In the genomic region with DNA sequence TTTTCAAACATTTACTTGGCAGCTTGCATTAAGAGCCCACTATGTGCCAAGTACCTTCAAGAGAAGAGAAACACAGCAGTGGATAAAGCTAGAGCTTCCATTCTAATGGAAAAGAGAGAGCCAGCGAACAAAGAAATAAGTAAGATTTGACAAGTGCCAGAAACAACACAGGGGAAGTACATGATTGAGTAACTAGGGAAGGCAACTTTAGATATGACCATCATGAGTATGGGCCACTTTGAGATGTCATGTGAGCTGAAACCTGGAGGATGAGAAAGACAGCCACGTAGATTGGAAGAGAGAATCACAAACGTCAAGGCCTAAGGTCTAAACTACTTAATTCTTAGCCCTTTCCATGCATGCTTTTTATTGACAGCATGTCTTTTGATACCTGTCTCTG, we compare ENCODE assay signal across 30 cellular contexts.
DNase-seq lines count a peak whose midpoint lies in the region; ATAC-seq and TF ChIP-seq lines count a peak whose summit lies in the region.
"Had no signal": no experiment of that assay in that cellular context is flagged by ENCODE, and none has a peak within 500 bp of the region (broad histone marks: within the 10 kb centered on the region; RNA-seq: fewer than 3 reads in every experiment).

No MANE protein-coding gene starts in this region.

- H2AFZ ChIP-seq in GM23338, result no peak overlapping the region
- H2AFZ ChIP-seq: parathyroid adenoma, PC-9 had no signal

- no peaks in the 10 kb centered on the region for H4K20me1 ChIP-seq in GM23338 (replicated peaks; ENCODE audit: insufficient read depth)
- H4K20me1 ChIP-seq: BLaER1 treated with 17β-estradiol and CSF1 and Interleukin-3, amounts not matched to agents 10 nM and 100 nM had no signal

- H3K4me1 ChIP-seq in GM23338 (ENCODE audit: insufficient read depth), result peaks cover 38% of the 10 kb centered on the region
- peaks cover 0 to 17% (median 3%) of the 10 kb centered on the region in 4 donors for H3K4me1 ChIP-seq in sigmoid colon
- H3K4me1 ChIP-seq: colonic mucosa, right atrium auricular region, stomach had no signal

- H3K9me3 ChIP-seq in sigmoid colon, result no peaks in the 10 kb centered on the region
- H3K9me3 ChIP-seq: BLaER1 treated with 17β-estradiol and CSF1 and Interleukin-3, amounts not matched to agents 10 nM and 100 nM; colonic mucosa; right atrium auricular region; stomach had no signal

- DNase-seq in GM23338 (ENCODE audit: low spot score) (no peak), amniotic epithelial cell (ENCODE audit: low read depth) (peak; percentile 53), sigmoid colon (no peak), A172 (ENCODE audit: low spot score) (no peak), NCI-H2107 treated with DMSO at 0.1 percent for 48 hours (lab: John Stamatoyannopoulos, UW; ENCODE audit: unreplicated experiment) (no peak), T1000 (lab: John Stamatoyannopoulos, UW) (no peak)
- DNase-seq: colonic mucosa; COR-L47; effector CD4-positive, alpha-beta T cell; GOT3; immature natural killer cell; KG1; left colon; NCI-H1417; NCI-H2081; NCI-H2227 treated with DMSO at 0.1 percent for 48 hours; NK-92 treated with Interleukin-12 subunit alpha and Interleukin-12 subunit beta, amount 100 ng/mL, for 24 hours; PC-9; stimulated activated CD4-positive, alpha-beta T cell treated with anti-CD3 and anti-CD28 coated beads, Interleukin-1b, Interleukin-23, amount 100 ng/mL, for 48 hours; stimulated activated CD8-positive, alpha-beta memory T cell treated with anti-CD3 and anti-CD28 coated beads, Interleukin-4, amount 100 ng/mL, for 48 hours; stomach had no signal

- H3K27ac ChIP-seq in GM23338 (ENCODE audit: low read depth) (peak overlapping the region; percentile 45; the same call in 1 of the 2 replicates), sigmoid colon (peak overlapping the region in 3 of 4 donors; percentile 1 to 52 (median 22))
- H3K27ac ChIP-seq: colonic mucosa, HL-60, parathyroid adenoma, PC-9, right atrium auricular region, SK-N-MC, stomach had no signal

- no peaks in the 10 kb centered on the region for H3K9me2 ChIP-seq in GM23338 (ENCODE audit: insufficient read depth)

- no peaks in the 10 kb centered on the region for H3K27me3 ChIP-seq in GM23338 (ENCODE audit: insufficient read depth)
- no peaks in the 10 kb centered on the region for H3K27me3 ChIP-seq in sigmoid colon
- H3K27me3 ChIP-seq: BLaER1 treated with 17β-estradiol and CSF1 and Interleukin-3, amounts not matched to agents 10 nM and 100 nM; colonic mucosa; right atrium auricular region; stomach had no signal

- WGBS in sigmoid colon, 2 donors, result 83 to 85% methylated on average over 3 of the region's 3 CpGs

- peaks cover 35% of the 10 kb centered on the region for H3K4me1 Mint-ChIP-seq in GM23338
- H3K4me1 Mint-ChIP-seq: immature natural killer cell had no signal

- H3F3A ChIP-seq in GM23338 (replicated peaks; ENCODE audit: low read depth), result 0 out of 2 replicates have a peak, but pooled peaks cover 4% of the 10 kb centered on the region

- no peaks in the 10 kb centered on the region for H3K27me3 Mint-ChIP-seq in GM23338 (ENCODE audit: insufficient read depth, low read depth, poor library complexity)
- H3K27me3 Mint-ChIP-seq: activated naive CD8-positive, alpha-beta T cell had no signal

- TF ChIP-seq EP300 in sigmoid colon (IDR thresholded peaks at IDR 0.05), result no peak

- intact Hi-C loops in sigmoid colon (cut with DNase I), result no loop called here

- H3K4me3 ChIP-seq in GM23338 (no peak overlapping the region), sigmoid colon (no peak overlapping the region)
- H3K4me3 ChIP-seq: BLaER1 treated with 17β-estradiol and CSF1 and Interleukin-3, amounts not matched to agents 10 nM and 100 nM; colonic mucosa; PC-9; right atrium auricular region; SK-N-MC; smooth muscle cell; stomach had no signal

- H3K36me3 Mint-ChIP-seq in GM23338 (ENCODE audit: low read depth), result peaks cover 33% of the 10 kb centered on the region

- H3K4me2 ChIP-seq in GM23338, result peak overlapping the region; percentile 7; the same call in 1 of the 2 replicates
- H3K4me2 ChIP-seq: PC-9, smooth muscle cell had no signal

- no peaks in the 10 kb centered on the region for H3K9me3 Mint-ChIP-seq in GM23338
- H3K9me3 Mint-ChIP-seq: immature natural killer cell, nephron had no signal

- ATAC-seq in GM23338, result no peak
- ATAC-seq in HG03039 (IDR thresholded peaks at IDR 0.05; ENCODE audit: unreplicated experiment), result peak; percentile 49
- ATAC-seq: left colon had no signal

- TF ChIP-seq POLR2A in sigmoid colon (IDR thresholded peaks at IDR 0.05), result no peak

- H3K79me2 ChIP-seq in GM23338 (replicated peaks; ENCODE audit: insufficient read depth), result no peaks in the 10 kb centered on the region
- H3K79me2 ChIP-seq: parathyroid adenoma had no signal

- H3K36me3 ChIP-seq in GM23338 (ENCODE audit: insufficient read depth), result peaks cover 31% of the 10 kb centered on the region; the same call in 1 of the 2 replicates
- H3K36me3 ChIP-seq in sigmoid colon, result peaks cover 0 to 20% (median 3%) of the 10 kb centered on the region in 4 donors
- H3K36me3 ChIP-seq: colonic mucosa had no signal

- TF ChIP-seq CTCF in GM23338 (conservative IDR thresholded peaks at IDR 0.05; ENCODE audit: low read depth in 2 of 2), result no peak
- TF ChIP-seq CTCF in sigmoid colon (IDR thresholded peaks at IDR 0.05), result no peak

- no peak overlapping the region for H3K4me3 Mint-ChIP-seq in GM23338
- H3K4me3 Mint-ChIP-seq: activated naive CD8-positive, alpha-beta T cell; immature natural killer cell; nephron had no signal

- no peak overlapping the region for H3K27ac Mint-ChIP-seq in GM23338
- H3K27ac Mint-ChIP-seq: activated naive CD8-positive, alpha-beta T cell; immature natural killer cell; nephron had no signal

TF ChIP-seq in GM23338, 12 proteins besides CTCF, POLR2A, EP300 and RAD21 (continues in another document):
- TF ChIP-seq ZNF331 (CRISPR knock-in tag; IDR thresholded peaks at IDR 0.05; ENCODE audit: low read depth) (no peak), ZNF462 (CRISPR knock-in tag; IDR thresholded peaks at IDR 0.05) (no peak), NANOG (IDR thresholded peaks at IDR 0.05; ENCODE audit: borderline replicate concordance) (no peak), ZNF114 (CRISPR knock-in tag; IDR thresholded peaks at IDR 0.05) (no peak), EZH2phosphoT487 (IDR thresholded peaks at IDR 0.05; ENCODE audit: unreplicated experiment) (no peak), EZH2 (IDR thresholded peaks at IDR 0.05; ENCODE audit: low read depth, unreplicated experiment) (no peak), CREB1 (CRISPR knock-in tag; IDR thresholded peaks at IDR 0.05; ENCODE audit: low read depth) (no peak), STAT1 (IDR thresholded peaks at IDR 0.05; ENCODE audit: unreplicated experiment) (no peak)
